ENCODE assay signal across 18 cellular contexts in the genomic region with DNA sequence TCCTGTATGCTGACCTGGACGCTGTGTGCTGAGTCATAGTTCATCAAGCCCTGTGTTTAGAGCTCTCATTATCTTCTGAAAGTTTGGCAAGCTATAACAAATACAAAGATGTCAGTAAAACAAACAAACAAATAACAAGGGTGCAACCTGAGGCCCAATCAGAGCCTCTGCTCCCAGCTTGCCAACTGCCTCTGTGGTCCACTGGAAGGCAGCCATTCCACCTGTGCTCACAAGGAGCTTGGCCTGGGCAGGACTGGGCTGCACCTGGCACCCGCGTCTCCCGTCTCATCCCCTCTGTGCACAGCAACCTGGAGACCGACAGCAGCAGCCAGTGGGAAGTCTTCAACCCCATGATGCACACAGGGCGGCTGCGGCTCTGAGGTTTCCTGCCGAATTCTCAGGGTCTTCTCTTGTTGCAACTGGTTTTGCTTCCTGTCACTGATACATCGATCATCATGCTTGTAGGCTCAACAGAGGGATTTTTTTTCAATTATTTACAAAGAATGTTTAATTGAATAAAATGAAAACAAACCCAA.
DNase-seq lines count a peak whose midpoint lies in the region; ATAC-seq and TF ChIP-seq lines count a peak whose summit lies in the region.
"Had no signal": no experiment of that assay in that cellular context is flagged by ENCODE, and none has a peak within 500 bp of the region (broad histone marks: within the 10 kb centered on the region; RNA-seq: fewer than 3 reads in every experiment).

No MANE protein-coding gene starts in this region.

- DNase-seq in DMS153 (lab: John Stamatoyannopoulos, UW) (peak; percentile 9), DMS153 treated with DMSO at 0.1 percent for 48 hours (lab: John Stamatoyannopoulos, UW; ENCODE audit: unreplicated experiment) (no peak), NCI-H526 treated with DMSO at 0.1 percent for 48 hours (lab: John Stamatoyannopoulos, UW) (peak; percentile 22), cerebellar cortex (ENCODE audit: low spot score) (peak; percentile 24), T-helper 1 cell (no peak), CD14-positive monocyte (ENCODE audit: low spot score) (no peak)
- DNase-seq in Jurkat, Clone E6-1 (ENCODE audit: low read depth, low spot score), result peak; percentile 73
- DNase-seq in effector memory CD8-positive, alpha-beta T cell, result no peak
- DNase-seq: activated CD4-positive, alpha-beta T cell treated with anti-CD3 and anti-CD28 coated beads, Interleukin-2, amount 10 ng/mL, durations not matched to agents 24 days and 14 days; CD4-positive, alpha-beta T cell; Kasumi-1; natural killer cell; retina; upper lobe of right lung had no signal

- peaks cover 0 to 2% of the 10 kb centered on the region in 2 donors for H3K4me1 Mint-ChIP-seq in effector memory CD8-positive, alpha-beta T cell (ENCODE audit: low read depth in 2 of 2)
- no peaks in the 10 kb centered on the region for H3K4me1 Mint-ChIP-seq in CD14-positive monocyte
- H3K4me1 Mint-ChIP-seq: activated CD4-positive, alpha-beta T cell treated with anti-CD3 and anti-CD28 coated beads, Interleukin-2, amount 10 ng/mL, durations not matched to agents 24 days and 14 days; activated naive CD4-positive, alpha-beta T cell treated with anti-CD3 and anti-CD28 coated beads, Interleukin-2, amount 50 U/mL, for 24 hours; natural killer cell; stimulated activated memory B cell treated with anti-CD40 and anti-IgM and Interleukin-4, amounts not matched to agents 10 μg/mL and 1 μg/mL and 100 μg/mL, for 72 hours had no signal

- TF ChIP-seq CTCF in CD14-positive monocyte (IDR thresholded peaks at IDR 0.05), result no peak

- peaks cover 0 to 18% of the 10 kb centered on the region in 2 donors for H3K27me3 Mint-ChIP-seq in effector memory CD8-positive, alpha-beta T cell
- peaks cover 0 to 4% (median 3%) of the 10 kb centered on the region in 3 donors for H3K27me3 Mint-ChIP-seq in CD14-positive monocyte (ENCODE audit: low read depth in 3 of 3)

- no peak for ATAC-seq in effector memory CD8-positive, alpha-beta T cell (replicated peaks)
- ATAC-seq: natural killer cell; stimulated activated memory B cell treated with anti-CD40 and anti-IgM and Interleukin-4, amounts not matched to agents 10 μg/mL and 1 μg/mL and 100 μg/mL, for 72 hours; upper lobe of right lung had no signal

- no peak overlapping the region for H3K4me3 Mint-ChIP-seq in effector memory CD8-positive, alpha-beta T cell
- H3K4me3 Mint-ChIP-seq in CD14-positive monocyte, result no peak overlapping the region
- H3K4me3 Mint-ChIP-seq: activated CD4-positive, alpha-beta T cell treated with anti-CD3 and anti-CD28 coated beads, Interleukin-2, amount 10 ng/mL, durations not matched to agents 24 days and 14 days; activated naive CD4-positive, alpha-beta T cell treated with anti-CD3 and anti-CD28 coated beads, Interleukin-2, amount 50 U/mL, for 24 hours; activated T-helper 1 cell treated with anti-CD3 and anti-CD28 coated beads, Interleukin-12 subunit alpha, Interleukin-12 subunit beta, Interleukin-2, Interleukin-4 antibody, amounts not matched to agents 30 ng/mL and 10 ng/mL and 1 ng/mL, durations not matched to agents 14 hours and 24 hours and 36 hours; CD4-positive, alpha-beta T cell; natural killer cell; stimulated activated memory B cell treated with anti-CD40 and anti-IgM and Interleukin-4, amounts not matched to agents 10 μg/mL and 1 μg/mL and 100 μg/mL, for 72 hours had no signal

- intact Hi-C loops in CD14-positive monocyte (cut with micrococcal nuclease), result no loop called here

- H3K36me3 Mint-ChIP-seq in effector memory CD8-positive, alpha-beta T cell (ENCODE audit: insufficient read depth), result no peaks in the 10 kb centered on the region
- H3K36me3 Mint-ChIP-seq in CD14-positive monocyte, result no peaks in the 10 kb centered on the region
- H3K36me3 Mint-ChIP-seq: natural killer cell; stimulated activated memory B cell treated with anti-CD40 and anti-IgM and Interleukin-4, amounts not matched to agents 10 μg/mL and 1 μg/mL and 100 μg/mL, for 72 hours had no signal

- no peak overlapping the region for H3K4me3 ChIP-seq in Jurkat, Clone E6-1 (ENCODE audit: low read length)
- H3K4me3 ChIP-seq: SK-N-MC, upper lobe of right lung had no signal

- H3K9me3 Mint-ChIP-seq in effector memory CD8-positive, alpha-beta T cell, result peaks cover 0 to 5% of the 10 kb centered on the region in 2 donors
- peaks cover 1 to 18% (median 13%) of the 10 kb centered on the region in 7 donors for H3K9me3 Mint-ChIP-seq in CD14-positive monocyte
- H3K9me3 Mint-ChIP-seq: activated naive CD4-positive, alpha-beta T cell treated with anti-CD3 and anti-CD28 coated beads, Interleukin-2, amount 50 U/mL, for 24 hours; natural killer cell had no signal

- no peak overlapping the region for H3K27ac Mint-ChIP-seq in effector memory CD8-positive, alpha-beta T cell
- no peak overlapping the region for H3K27ac Mint-ChIP-seq in CD14-positive monocyte
- H3K27ac Mint-ChIP-seq: activated CD4-positive, alpha-beta T cell treated with anti-CD3 and anti-CD28 coated beads, Interleukin-2, amount 10 ng/mL, durations not matched to agents 24 days and 14 days; activated naive CD4-positive, alpha-beta T cell treated with anti-CD3 and anti-CD28 coated beads, Interleukin-2, amount 50 U/mL, for 24 hours; activated T-helper 1 cell treated with anti-CD3 and anti-CD28 coated beads, Interleukin-12 subunit alpha, Interleukin-12 subunit beta, Interleukin-2, Interleukin-4 antibody, amounts not matched to agents 30 ng/mL and 10 ng/mL and 1 ng/mL, durations not matched to agents 14 hours and 24 hours and 36 hours; CD4-positive, alpha-beta T cell; natural killer cell; stimulated activated memory B cell treated with anti-CD40 and anti-IgM and Interleukin-4, amounts not matched to agents 10 μg/mL and 1 μg/mL and 100 μg/mL, for 72 hours had no signal

Comparison
In these comparisons a context has a peak if more than half of its experiments do, and no peak if none do; other contexts are left out.
1. DNase-seq: peak in DMS153 (single experiment), Jurkat, Clone E6-1 (single experiment), NCI-H526 treated with DMSO at 0.1 percent for 48 hours (single experiment) and cerebellar cortex (single experiment); none in DMS153 treated with DMSO at 0.1 percent for 48 hours (single experiment), effector memory CD8-positive, alpha-beta T cell (0 of 3), T-helper 1 cell (0 of 5) and CD14-positive monocyte (single experiment).